8 cellular contexts compared by ENCODE assay signal in genomic region chr15:38130200-38130567, GRCh38.
DNase-seq lines count a peak whose midpoint lies in the region; ATAC-seq and TF ChIP-seq lines count a peak whose summit lies in the region.

No MANE protein-coding gene starts in this region.

- TF ChIP-seq CTCF in Peyer's patch (IDR thresholded peaks at IDR 0.05) (no peak), left lung (IDR thresholded peaks at IDR 0.05) (no peak)

- H3K4me1 ChIP-seq in Peyer's patch (peaks cover 0 to 27% (median 0%) of the 10 kb centered on the region in 4 donors), left lung (peaks cover 0 to 41% of the 10 kb centered on the region in 2 donors)

- intact Hi-C loops in left lung (cut with DNase I): no loop called here

- H3K9me3 ChIP-seq in Peyer's patch: no peaks in the 10 kb centered on the region
- no peaks in the 10 kb centered on the region for H3K9me3 ChIP-seq in left lung

- H3K36me3 ChIP-seq in Peyer's patch (no peaks in the 10 kb centered on the region), left lung (no peaks in the 10 kb centered on the region)

- DNase-seq in Ammon's horn (ENCODE audit: low spot score): peak; percentile 28
- no peak for DNase-seq in Peyer's patch
- no peak for DNase-seq in left lung
- DNase-seq in activated CD8-positive, alpha-beta T cell treated with anti-CD3 and anti-CD28 coated beads, Interleukin-2, amount 10 ng/mL, durations not matched to agents 7 days and 5 days: no peak
- no peak for DNase-seq in NCI-H1417 (lab: John Stamatoyannopoulos, UW)
- no peak for DNase-seq in central memory CD4-positive, alpha-beta T cell
- no peak for DNase-seq in left lobe of liver (ENCODE audit: low spot score)

- TF ChIP-seq POLR2A in Peyer's patch (IDR thresholded peaks at IDR 0.05): no peak

- no peaks in the 10 kb centered on the region for H3K9me3 Mint-ChIP-seq in activated CD8-positive, alpha-beta T cell treated with anti-CD3 and anti-CD28 coated beads, Interleukin-2, amount 10 ng/mL, durations not matched to agents 7 days and 5 days (ENCODE audit: insufficient read depth)

- CTCF ChIA-PET in activated CD8-positive, alpha-beta T cell treated with anti-CD3 and anti-CD28 coated beads, Interleukin-2, amount 10 ng/mL, durations not matched to agents 7 days and 5 days (lab: Charles Lee): no interaction called here

- no peak overlapping the region for H3K4me3 Mint-ChIP-seq in activated CD8-positive, alpha-beta T cell treated with anti-CD3 and anti-CD28 coated beads, Interleukin-2, amount 10 ng/mL, durations not matched to agents 7 days and 5 days

- no peaks in the 10 kb centered on the region for H3K27me3 ChIP-seq in Peyer's patch
- H3K27me3 ChIP-seq in left lung: no peaks in the 10 kb centered on the region

- H3K27ac Mint-ChIP-seq in activated CD8-positive, alpha-beta T cell treated with anti-CD3 and anti-CD28 coated beads, Interleukin-2, amount 10 ng/mL, durations not matched to agents 7 days and 5 days: no peak overlapping the region

- peaks cover 33% of the 10 kb centered on the region for H3K27me3 Mint-ChIP-seq in activated CD8-positive, alpha-beta T cell treated with anti-CD3 and anti-CD28 coated beads, Interleukin-2, amount 10 ng/mL, durations not matched to agents 7 days and 5 days (ENCODE audit: low read depth)

- peak overlapping the region in 3 of 4 donors; percentile 1 to 11 (median 1) for H3K4me3 ChIP-seq in Peyer's patch
- no peak overlapping the region for H3K4me3 ChIP-seq in left lung

- H3K36me3 Mint-ChIP-seq in activated CD8-positive, alpha-beta T cell treated with anti-CD3 and anti-CD28 coated beads, Interleukin-2, amount 10 ng/mL, durations not matched to agents 7 days and 5 days (ENCODE audit: low read depth): no peaks in the 10 kb centered on the region

- ATAC-seq in GM21529 (IDR thresholded peaks at IDR 0.05; ENCODE audit: unreplicated experiment): peak; percentile 47
- peak; percentile 4 for ATAC-seq in left lung
- ATAC-seq in activated CD8-positive, alpha-beta T cell treated with anti-CD3 and anti-CD28 coated beads, Interleukin-2, amount 10 ng/mL, durations not matched to agents 7 days and 5 days: no peak
- ATAC-seq in left lobe of liver: no peak

- H3K4me1 Mint-ChIP-seq in activated CD8-positive, alpha-beta T cell treated with anti-CD3 and anti-CD28 coated beads, Interleukin-2, amount 10 ng/mL, durations not matched to agents 7 days and 5 days (ENCODE audit: low read depth): peaks cover 9% of the 10 kb centered on the region

- POLR2A ChIA-PET in activated CD8-positive, alpha-beta T cell treated with anti-CD3 and anti-CD28 coated beads, Interleukin-2, amount 10 ng/mL, durations not matched to agents 7 days and 5 days (lab: Charles Lee): no interaction called here

- peak overlapping the region; percentile 32 to 83 (median 66) for H3K27ac ChIP-seq in Peyer's patch
- H3K27ac ChIP-seq in left lung: peak overlapping the region; percentile 61 to 80

Comparison
In these comparisons a context has a peak if more than half of its experiments do, and no peak if none do; other contexts are left out.
1. ATAC-seq: peak in GM21529 (single experiment) and left lung (single experiment); none in activated CD8-positive, alpha-beta T cell treated with anti-CD3 and anti-CD28 coated beads, Interleukin-2, amount 10 ng/mL, durations not matched to agents 7 days and 5 days (single experiment) and left lobe of liver (single experiment).
2. H3K4me3 ChIP-seq: peak in Peyer's patch (3 of 4); none in left lung (0 of 2).